In genomic region chr1:12052997-12053686, GRCh38 we compare ENCODE assay signal across 10 cellular contexts. TPM values are rescaled to one million over a fixed set of nuclear protein-coding genes. Genes with fewer than 3 reads are reported as not detected.
DNase-seq lines count a peak whose midpoint lies in the region; ATAC-seq, FAIRE-seq and TF ChIP-seq lines count a peak whose summit lies in the region.
"Had no signal": no experiment of that assay in that cellular context is flagged by ENCODE, and none has a peak within 500 bp of the region (broad histone marks: within the 10 kb centered on the region; RNA-seq: fewer than 3 reads in every experiment).

No MANE protein-coding gene starts in this region.

- intact Hi-C loops in left cardiac atrium (cut with DNase I): no loop called here
- intact Hi-C loops in gastrocnemius medialis (cut with DNase I; ENCODE audit: low total_unique reads): loop anchor here (2.0 kb wide), 1 partner anchor 32 kb away; no protein-coding TSS in a partner anchor

- 0 out of 2 replicates have a peak, but pooled peaks have one; percentile 12 for TF ChIP-seq CTCF in OCI-LY3 (IDR thresholded peaks at IDR 0.05; ENCODE audit: low read depth, low read length)
- peak in 3 of 5 experiments; percentile 20 to 47 (median 29) for TF ChIP-seq CTCF in gastrocnemius medialis (IDR thresholded peaks at IDR 0.05 in 4 of 5, conservative IDR thresholded peaks at IDR 0.05 in 1 of 5)

- peaks cover 84% of the 10 kb centered on the region for H3K4me1 ChIP-seq in OCI-LY3 (ENCODE audit: low read length)
- H3K4me1 ChIP-seq in gastrocnemius medialis: peaks cover 18 to 23% of the 10 kb centered on the region in 2 donors

- 0 out of 2 replicates have a peak, but pooled peaks cover under 1% of the 10 kb centered on the region for H3K9me3 ChIP-seq in OCI-LY3 (ENCODE audit: insufficient read depth, low read length)
- H3K9me3 ChIP-seq in gastrocnemius medialis: no peaks in the 10 kb centered on the region

- in situ Hi-C loops in gastrocnemius medialis (cut with MboI; ENCODE audit: low sequenced_read_pairs in 4 of 4): no loop called here

- H2AFZ ChIP-seq in OCI-LY3 (ENCODE audit: low read depth, low read length): no peak overlapping the region

- H3K9ac ChIP-seq in OCI-LY3 (ENCODE audit: low read length): no peak overlapping the region; the same call in 1 of the 2 replicates

- H3K79me2 ChIP-seq in OCI-LY3 (ENCODE audit: low read length): no peaks in the 10 kb centered on the region

- TF ChIP-seq POLR2A in GM12892 (IDR thresholded peaks at IDR 0.05; ENCODE audit: low read depth, low read length) (peak; percentile 24; the same call in 1 of the 2 replicates), gastrocnemius medialis (IDR thresholded peaks at IDR 0.05) (no peak)

- H3K4me3 ChIP-seq in OCI-LY3 (ENCODE audit: low read length) (no peak overlapping the region), gastrocnemius medialis (no peak overlapping the region)

- no peak overlapping the region; the same call in 1 of the 2 replicates for H3K27ac ChIP-seq in OCI-LY3 (ENCODE audit: low read length)
- peak overlapping the region; percentile 76 to 86 (median 82) for H3K27ac ChIP-seq in gastrocnemius medialis

- ATAC-seq in left cardiac atrium (peak; percentile 69 to 85), gastrocnemius medialis (peak; percentile 37 to 63)
- ATAC-seq: activated T-cell treated with anti-CD3 and anti-CD28 coated beads, Interleukin-2, amount 50 U/mL, for 4 hours had no signal

- H4K20me1 ChIP-seq in OCI-LY3 (ENCODE audit: insufficient read depth, low read length): no peaks in the 10 kb centered on the region

- H3K27me3 ChIP-seq in OCI-LY3 (ENCODE audit: low read depth, low read length): peaks cover 38% of the 10 kb centered on the region
- no peaks in the 10 kb centered on the region for H3K27me3 ChIP-seq in gastrocnemius medialis

- peak overlapping the region; percentile 68 for H3K4me2 ChIP-seq in OCI-LY3 (ENCODE audit: low read length)

- no peak for DNase-seq in GM12892 (ENCODE audit: insufficient read length)
- DNase-seq in left cardiac atrium: peak; percentile 65
- DNase-seq in gastrocnemius medialis: peak; percentile 33 to 35
- no peak for DNase-seq in foreskin melanocyte
- no peak for DNase-seq in activated CD4-positive, CD25-positive, alpha-beta regulatory T cell (lab: John Stamatoyannopoulos, UW)
- DNase-seq in NCI-H748 (lab: John Stamatoyannopoulos, UW; ENCODE audit: unreplicated experiment): no peak
- DNase-seq in activated gamma-delta T cell (lab: John Stamatoyannopoulos, UW): no peak
- DNase-seq: activated T-cell treated with anti-CD3 and anti-CD28 coated beads, Interleukin-2, amount 50 U/mL, for 4 hours; NCI-H526 treated with DMSO at 0.1 percent for 48 hours had no signal

- H3K36me3 ChIP-seq in OCI-LY3 (replicated peaks; ENCODE audit: low read depth, low read length) (no peaks in the 10 kb centered on the region), gastrocnemius medialis (no peaks in the 10 kb centered on the region)

- no peak for FAIRE-seq in GM12892 (lab: Jason Lieb, UNC)

RNA-seq across cellular contexts. Expression of gene TNFRSF8, which starts 10.0 kb away (rescaled TPM):
- 45.9 TPM for polyA plus RNA-seq in GM12892 (2012; ENCODE audit: missing spikeins)
- total RNA-seq in left cardiac atrium (1 to 10 TPM; 2.2 to 3.3 TPM), gastrocnemius medialis (1 to 10 TPM; 1.1 to 2.6 (median 1.4) TPM)

RNA-seq across cellular contexts. Expression of gene MIIP, which starts 33.8 kb away (rescaled TPM):
- 24.8 TPM for polyA plus RNA-seq in GM12892 (2012; ENCODE audit: missing spikeins)
- total RNA-seq in left cardiac atrium (10 to 100 TPM; 18.3 to 20.3 TPM), gastrocnemius medialis (10 to 100 TPM; 32.4 to 43.1 (median 40.1) TPM)

Comparison
In these comparisons a context has a peak if more than half of its experiments do, and no peak if none do; other contexts are left out.
1. DNase-seq: peak in left cardiac atrium (single experiment) and gastrocnemius medialis (2 of 2); none in GM12892 (single experiment), foreskin melanocyte (single experiment), activated CD4-positive, CD25-positive, alpha-beta regulatory T cell (0 of 4), NCI-H748 (single experiment) and activated gamma-delta T cell (single experiment).